In genomic region chrX:21657318-21658151, GRCh38 we compare ENCODE assay signal across 14 cellular contexts. TPM values are rescaled to one million over a fixed set of nuclear protein-coding genes. Genes with fewer than 3 reads are reported as not detected.
DNase-seq lines count a peak whose midpoint lies in the region; ATAC-seq lines count a peak whose summit lies in the region.
"Had no signal": no experiment of that assay in that cellular context is flagged by ENCODE, and none has a peak within 500 bp of the region (broad histone marks: within the 10 kb centered on the region; RNA-seq: fewer than 3 reads in every experiment).

No MANE protein-coding gene starts in this region.

- H2BK120ac ChIP-seq in mesendoderm (ENCODE audit: low read depth, low read length) = no peak overlapping the region

- H3K4ac ChIP-seq in mesendoderm (ENCODE audit: low read depth, low read length) = no peak overlapping the region

- no peak overlapping the region for H3K23ac ChIP-seq in mesendoderm (ENCODE audit: low read length)

- no peak overlapping the region for H4K5ac ChIP-seq in mesendoderm (ENCODE audit: low read length)

- H3K4me1 ChIP-seq in BLaER1 = no peaks in the 10 kb centered on the region
- no peaks in the 10 kb centered on the region for H3K4me1 ChIP-seq in naive thymus-derived CD4-positive, alpha-beta T cell (ENCODE audit: control insufficient read depth in 2 of 2, insufficient read depth in 2 of 2, low read length in 2 of 2)
- H3K4me1 ChIP-seq in mesendoderm (ENCODE audit: control insufficient read depth, low read depth, low read length) = no peaks in the 10 kb centered on the region
- H3K4me1 ChIP-seq: BLaER1 treated with 17β-estradiol and CSF1 and Interleukin-3, amounts not matched to agents 10 nM and 100 nM had no signal

- no peaks in the 10 kb centered on the region for H3K79me2 ChIP-seq in mesendoderm (ENCODE audit: control insufficient read depth, insufficient read depth, low read length)

- no peak overlapping the region for H3K4me2 ChIP-seq in BLaER1
- H3K4me2 ChIP-seq in mesendoderm (ENCODE audit: low read length) = no peak overlapping the region
- H3K4me2 ChIP-seq: BLaER1 treated with 17β-estradiol and CSF1 and Interleukin-3, amounts not matched to agents 10 nM and 100 nM had no signal

- H3K4me3 ChIP-seq in BLaER1 (peak overlapping the region; percentile 14; the same call in 1 of the 2 replicates), mesendoderm (ENCODE audit: low read length) (no peak overlapping the region)
- H3K4me3 ChIP-seq in naive thymus-derived CD4-positive, alpha-beta T cell (ENCODE audit: low read length) = peak overlapping the region; percentile 43

- peaks cover 0 to 28% (median 4%) of the 10 kb centered on the region in 7 donors for H3K4me1 Mint-ChIP-seq in naive thymus-derived CD4-positive, alpha-beta T cell

- ATAC-seq in HG03432 (IDR thresholded peaks at IDR 0.05; ENCODE audit: unreplicated experiment) = peak; percentile 21
- ATAC-seq in activated naive CD4-positive, alpha-beta T cell treated with anti-CD3 and anti-CD28 coated beads, Interleukin-2, amount 50 U/mL, for 72 hours = peak; percentile 34 to 56
- no peak for ATAC-seq in naive thymus-derived CD4-positive, alpha-beta T cell
- ATAC-seq: body of pancreas had no signal

- WGBS in mesendoderm (ENCODE audit: extremely low coverage, insufficient coverage, low lambda C conversion rate) = no CpG with 5 or more reads among the region's 57 CpGs

- H2BK5ac ChIP-seq in mesendoderm (ENCODE audit: low read length) = no peak overlapping the region

- H4K20me1 ChIP-seq in BLaER1 = no peaks in the 10 kb centered on the region
- H4K20me1 ChIP-seq: BLaER1 treated with 17β-estradiol and CSF1 and Interleukin-3, amounts not matched to agents 10 nM and 100 nM had no signal

- CTCF ChIA-PET in naive thymus-derived CD4-positive, alpha-beta T cell (lab: Charles Lee) = interaction anchor here (0.7 kb wide), 1 partner anchor 10 kb away, joined by 3 read pairs; no protein-coding TSS in a partner anchor

- no peak overlapping the region for H2BK15ac ChIP-seq in mesendoderm (replicated peaks; ENCODE audit: low read depth)

- peaks cover 0 to 17% (median 4%) of the 10 kb centered on the region in 5 donors for H3K27me3 Mint-ChIP-seq in naive thymus-derived CD4-positive, alpha-beta T cell

- H3K9me3 Mint-ChIP-seq in activated naive CD4-positive, alpha-beta T cell treated with anti-CD3 and anti-CD28 coated beads, Interleukin-2, amount 50 U/mL, for 72 hours = no peaks in the 10 kb centered on the region
- H3K9me3 Mint-ChIP-seq in naive thymus-derived CD4-positive, alpha-beta T cell = no peaks in the 10 kb centered on the region

- H3K27ac Mint-ChIP-seq in activated naive CD4-positive, alpha-beta T cell treated with anti-CD3 and anti-CD28 coated beads, Interleukin-2, amount 50 U/mL, for 72 hours = peak overlapping the region in 1 of 2 donors; percentile 54
- peak overlapping the region in 8 of 9 donors; percentile 70 to 89 (median 82) for H3K27ac Mint-ChIP-seq in naive thymus-derived CD4-positive, alpha-beta T cell

- H4K8ac ChIP-seq in mesendoderm (ENCODE audit: low read depth, low read length) = no peak overlapping the region

- H3K79me1 ChIP-seq in mesendoderm (ENCODE audit: low read length) = no peaks in the 10 kb centered on the region

- POLR2A ChIA-PET in naive thymus-derived CD4-positive, alpha-beta T cell (lab: Charles Lee) = interaction anchor here (0.6 to 1.1 kb wide), 2 partner anchors 182 to 283 kb away, joined by 3 read pairs; partner anchors contain the start of genes CNKSR2 and MBTPS2

- no peak overlapping the region for H3K27ac ChIP-seq in BLaER1
- H3K27ac ChIP-seq in naive thymus-derived CD4-positive, alpha-beta T cell (ENCODE audit: low read depth, low read length) = peak overlapping the region; percentile 59
- H3K27ac ChIP-seq in mesendoderm (ENCODE audit: low read depth, low read length) = no peak overlapping the region
- H3K27ac ChIP-seq: BLaER1 treated with 17β-estradiol and CSF1 and Interleukin-3, amounts not matched to agents 10 nM and 100 nM; body of pancreas had no signal

- peaks cover 36% of the 10 kb centered on the region for H3K9me3 ChIP-seq in BLaER1
- H3K9me3 ChIP-seq in naive thymus-derived CD4-positive, alpha-beta T cell (ENCODE audit: control insufficient read depth in 2 of 3, low read length in 3 of 3) = no peaks in the 10 kb centered on the region
- H3K9me3 ChIP-seq: body of pancreas had no signal

- intact Hi-C loops in naive thymus-derived CD4-positive, alpha-beta T cell (cut with micrococcal nuclease) = loop anchor here in 1 of 2 donors (1.0 to 2.0 kb wide), 2 partner anchors 67 to 283 kb away; partner anchors contain the start of gene CNKSR2

- no peak overlapping the region for H3K18ac ChIP-seq in mesendoderm (ENCODE audit: low read length)

- peak in 1 of 2 donors; percentile 4 for DNase-seq in activated naive CD4-positive, alpha-beta T cell treated with anti-CD3 and anti-CD28 coated beads, Interleukin-2, amount 50 U/mL, for 72 hours (ENCODE audit: low spot score in 2 of 2)
- DNase-seq in naive thymus-derived CD4-positive, alpha-beta T cell = peak in 6 of 9 donors; percentile 22 to 51 (median 46)
- no peak for DNase-seq in hepatic stellate cell (ENCODE audit: low spot score)
- no peak for DNase-seq in SIG-M5 treated with dmso at 0.1 percent for 504 hours (lab: John Stamatoyannopoulos, UW; ENCODE audit: unreplicated experiment)
- DNase-seq in mesendoderm = no peak
- no peak for DNase-seq in effector CD8-positive, alpha-beta T cell (lab: John Stamatoyannopoulos, UW)
- DNase-seq: body of pancreas, erythroblast, NCI-H446 treated with DMSO at 0.1 percent for 48 hours, SHP77 treated with DMSO at 0.1 percent for 48 hours had no signal

- peak overlapping the region; percentile 65 to 86 (median 80) for H3K4me3 Mint-ChIP-seq in naive thymus-derived CD4-positive, alpha-beta T cell

- peaks cover 20% of the 10 kb centered on the region; the same call in 1 of the 2 replicates for H3K36me3 ChIP-seq in BLaER1
- no peaks in the 10 kb centered on the region for H3K36me3 ChIP-seq in naive thymus-derived CD4-positive, alpha-beta T cell (ENCODE audit: control insufficient read depth in 2 of 3, insufficient read depth in 3 of 3, low read length in 3 of 3)
- H3K36me3 ChIP-seq in mesendoderm (ENCODE audit: control insufficient read depth, insufficient read depth, low read length) = no peaks in the 10 kb centered on the region

- no peak overlapping the region for H3K56ac ChIP-seq in mesendoderm (ENCODE audit: low read length)

- H3K27me3 ChIP-seq in BLaER1 (no peaks in the 10 kb centered on the region), mesendoderm (ENCODE audit: insufficient read depth, low read length, poor library complexity) (no peaks in the 10 kb centered on the region)
- no peaks in the 10 kb centered on the region for H3K27me3 ChIP-seq in naive thymus-derived CD4-positive, alpha-beta T cell (ENCODE audit: control insufficient read depth in 2 of 2, insufficient read depth in 2 of 2, low read length in 2 of 2)
- H3K27me3 ChIP-seq: BLaER1 treated with 17β-estradiol and CSF1 and Interleukin-3, amounts not matched to agents 10 nM and 100 nM; body of pancreas had no signal

- no peak overlapping the region for H2AK5ac ChIP-seq in mesendoderm (ENCODE audit: low read length)

- no peak overlapping the region for H3K9ac ChIP-seq in BLaER1
- H3K9ac ChIP-seq in mesendoderm (ENCODE audit: low read length) = no peak overlapping the region
- H3K9ac ChIP-seq: BLaER1 treated with 17β-estradiol and CSF1 and Interleukin-3, amounts not matched to agents 10 nM and 100 nM had no signal

- H3K36me3 Mint-ChIP-seq in activated naive CD4-positive, alpha-beta T cell treated with anti-CD3 and anti-CD28 coated beads, Interleukin-2, amount 50 U/mL, for 72 hours = no peaks in the 10 kb centered on the region
- no peaks in the 10 kb centered on the region for H3K36me3 Mint-ChIP-seq in naive thymus-derived CD4-positive, alpha-beta T cell

RNA-seq across cellular contexts. Expression of gene KLHL34, which starts 0.6 kb away (rescaled TPM):
- total RNA-seq in activated naive CD4-positive, alpha-beta T cell treated with anti-CD3 and anti-CD28 coated beads, Interleukin-2, amount 50 U/mL, for 72 hours = 1 to 10 TPM in 1 of 2 donors, under 1 TPM in 1; 0.76 to 1.5 TPM
- 1 to 10 TPM in 3 of 5 experiments, under 1 TPM in 2; 0.41 to 5.3 (median 1.1) TPM for total RNA-seq in naive thymus-derived CD4-positive, alpha-beta T cell
- 1 to 10 TPM; 3.5 to 5.1 TPM for polyA plus RNA-seq in naive thymus-derived CD4-positive, alpha-beta T cell
- 0.01 TPM for polyA plus RNA-seq in mesendoderm (2013, experiment 1 of 2)
- 0.01 TPM for polyA plus RNA-seq in mesendoderm (2013, experiment 2 of 2)
- total RNA-seq: body of pancreas had no signal
- polyA plus RNA-seq: neural cell had no signal

Comparison
In these comparisons a context has a peak if more than half of its experiments do, and no peak if none do; other contexts are left out.
1. DNase-seq: peak in naive thymus-derived CD4-positive, alpha-beta T cell (6 of 9); none in hepatic stellate cell (single experiment), SIG-M5 treated with dmso at 0.1 percent for 504 hours (single experiment), mesendoderm (single experiment) and effector CD8-positive, alpha-beta T cell (single experiment).